30 cellular contexts compared by ENCODE assay signal in genomic region chr4:84286048-84286447, GRCh38.
"Had no signal": no experiment of that assay in that cellular context is flagged by ENCODE, and none has a peak within 500 bp of the region (broad histone marks: within the 10 kb centered on the region; RNA-seq: fewer than 3 reads in every experiment).

No MANE protein-coding gene starts in this region.

- H3K4me3 ChIP-seq: Peyer's patch, SJCRH30 had no signal

- DNase-seq: activated CD4-positive, alpha-beta T cell treated with anti-CD3 and anti-CD28 coated beads for 4 hours; activated CD4-positive, alpha-beta T cell treated with anti-CD3 and anti-CD28 coated beads, Interleukin-2, amount 50 U/mL, for 4 hours; activated CD8-positive, alpha-beta memory T cell treated with anti-CD3 and anti-CD28 coated beads, Interleukin-2, amount 50 U/mL, for 48 hours; activated CD8-positive, alpha-beta T cell treated with anti-CD3 and anti-CD28 coated beads, Interleukin-2, amount 10 ng/mL, durations not matched to agents 7 days and 5 days; activated effector memory CD4-positive, alpha-beta T cell treated with anti-CD3 and anti-CD28 coated beads, Interleukin-2, amount 50 U/mL, for 16 hours; activated naive CD4-positive, alpha-beta T cell treated with Interleukin-2 at 50 U/mL for 16 hours; activated naive CD8-positive, alpha-beta T cell treated with anti-CD3 and anti-CD28 coated beads, Interleukin-2, amount 50 U/mL, for 24 hours; activated T-cell treated with anti-CD3 and anti-CD28 coated beads, Interleukin-2, amount 50 U/mL, for 1 hour; amniotic stem cell; NCI-H1092; NCI-H1417; NCI-H1694; NCI-H2029; NCI-H2107; NCI-H2171 treated with DMSO at 0.1 percent for 48 hours; NCI-H226; NCI-H526; NCI-H774; Peyer's patch; Right ventricle myocardium superior; SJCRH30; SK-N-SH; T-helper 1 cell; WERI-Rb-1 had no signal

- H3K4me1 ChIP-seq: Peyer's patch, SJCRH30 had no signal

- H3K9me3 ChIP-seq: Peyer's patch, SJCRH30, SK-N-SH had no signal

- ATAC-seq: activated CD4-positive, CD25-positive, alpha-beta regulatory T cell treated with anti-CD3 and anti-CD28 coated beads, Interleukin-2, amount 50 U/mL, for 24 hours; activated CD8-positive, alpha-beta T cell treated with anti-CD3 and anti-CD28 coated beads, Interleukin-2, amount 10 ng/mL, durations not matched to agents 7 days and 5 days; activated naive CD4-positive, alpha-beta T cell treated with anti-CD3 and anti-CD28 coated beads, Interleukin-2, amount 50 U/mL, for 72 hours; activated naive CD8-positive, alpha-beta T cell treated with anti-CD3 and anti-CD28 coated beads, Interleukin-2, amount 50 U/mL, for 24 hours had no signal

- H3K36me3 Mint-ChIP-seq: brain had no signal

- H3K27me3 ChIP-seq: Peyer's patch, SJCRH30 had no signal

- H3K4me1 Mint-ChIP-seq: activated naive CD8-positive, alpha-beta T cell treated with anti-CD3 and anti-CD28 coated beads, Interleukin-2, amount 50 U/mL, for 24 hours; brain; central memory CD8-positive, alpha-beta T cell had no signal

- H3K27me3 Mint-ChIP-seq: central memory CD8-positive, alpha-beta T cell had no signal

- FAIRE-seq: astrocyte had no signal

- H3K9ac ChIP-seq: SK-N-SH had no signal

- H3K4me3 Mint-ChIP-seq: activated CD8-positive, alpha-beta T cell treated with anti-CD3 and anti-CD28 coated beads, Interleukin-2, amount 10 ng/mL, durations not matched to agents 7 days and 5 days; activated naive CD8-positive, alpha-beta T cell treated with anti-CD3 and anti-CD28 coated beads, Interleukin-2, amount 50 U/mL, for 24 hours; brain; central memory CD8-positive, alpha-beta T cell had no signal

- H3K27ac Mint-ChIP-seq: activated CD8-positive, alpha-beta T cell treated with anti-CD3 and anti-CD28 coated beads, Interleukin-2, amount 10 ng/mL, durations not matched to agents 7 days and 5 days; activated naive CD4-positive, alpha-beta T cell treated with anti-CD3 and anti-CD28 coated beads, Interleukin-2, amount 50 U/mL, for 72 hours; activated naive CD8-positive, alpha-beta T cell treated with anti-CD3 and anti-CD28 coated beads, Interleukin-2, amount 50 U/mL, for 24 hours; brain had no signal

- H3K27ac ChIP-seq: Peyer's patch, RWPE1, SJCRH30, WERI-Rb-1 had no signal

- H3K36me3 ChIP-seq: Peyer's patch, SJCRH30, WERI-Rb-1 had no signal
